10 cellular contexts compared by ENCODE assay signal in the genomic region with DNA sequence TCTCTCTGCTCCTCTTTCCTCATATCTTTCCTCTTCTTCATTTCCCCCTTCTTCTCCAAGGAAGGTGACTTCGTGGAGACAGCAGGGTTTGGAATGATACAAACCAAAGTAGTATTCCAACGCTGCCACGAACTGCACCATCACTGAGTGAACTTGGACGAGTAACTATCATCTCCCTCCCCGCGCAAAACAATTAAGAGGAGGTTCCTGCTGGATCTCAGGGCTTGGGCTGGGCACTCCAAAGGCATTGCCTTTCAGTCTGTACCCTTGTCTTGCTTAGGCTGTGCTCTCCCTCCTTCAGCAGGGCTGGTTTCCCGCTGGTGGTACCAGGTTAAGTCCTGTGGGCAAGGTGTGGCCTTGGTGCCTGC. TPM values are rescaled to one million over a fixed set of nuclear protein-coding genes. Genes with fewer than 3 reads are reported as not detected.
A peak's percentile ranks its signal among the peaks of the same experiment; 100 is the strongest.
DNase-seq lines count a peak whose midpoint lies in the region; ATAC-seq, FAIRE-seq and TF ChIP-seq lines count a peak whose summit lies in the region.
"Had no signal": no experiment of that assay in that cellular context is flagged by ENCODE, and none has a peak within 500 bp of the region (broad histone marks: within the 10 kb centered on the region; RNA-seq: fewer than 3 reads in every experiment).

No MANE protein-coding gene starts in this region.

- H3K79me2 ChIP-seq in KMS-11 (ENCODE audit: insufficient read depth, low read depth) (peaks cover 17% of the 10 kb centered on the region), H1 (ENCODE audit: control insufficient read depth in 1 of 2, insufficient read depth in 2 of 2, low read length in 2 of 2) (peaks cover 0 to 14% of the 10 kb centered on the region in 2 experiments; a peak in 2 of 4 replicates)

- peak overlapping the region; percentile 77 for H3K4me3 Mint-ChIP-seq in neural crest cell

- no peak overlapping the region for H2BK5ac ChIP-seq in H1 (ENCODE audit: low read depth, low read length)

- H3K9me3 Mint-ChIP-seq in neural crest cell = no peaks in the 10 kb centered on the region

- H3K27ac ChIP-seq in KMS-11 (no peak overlapping the region), H1 (ENCODE audit: low read depth, low read length) (no peak overlapping the region), foreskin keratinocyte (no peak overlapping the region)

- H3K18ac ChIP-seq in H1 (ENCODE audit: extremely low read depth, low read length) = no peak overlapping the region

- H3K4me1 ChIP-seq in BE2C = 0 out of 2 replicates have a peak, but pooled peaks cover 2% of the 10 kb centered on the region
- H3K4me1 ChIP-seq in KMS-11 (ENCODE audit: low read depth, poor library complexity, severe bottlenecking) = peaks cover 16% of the 10 kb centered on the region
- peaks cover 4 to 17% (median 7%) of the 10 kb centered on the region in 4 experiments for H3K4me1 ChIP-seq in H1 (replicated peaks in 1 of 4; ENCODE audit: control insufficient read depth in 3 of 4, insufficient read depth in 4 of 4, low read length in 3 of 4)
- peaks cover 13% of the 10 kb centered on the region for H3K4me1 ChIP-seq in foreskin keratinocyte

- DNase-seq in BE2C = no peak
- no peak for DNase-seq in H1 (ENCODE audit: low read depth in 1 of 2, low spot score in 2 of 2)
- no peak for DNase-seq in neural crest cell (ENCODE audit: low read depth, low spot score)
- DNase-seq in NCI-H345 (lab: John Stamatoyannopoulos, UW) = no peak
- DNase-seq in foreskin keratinocyte = no peak

- H3K27me3 Mint-ChIP-seq in neural crest cell (ENCODE audit: low read depth) = peaks cover 58% of the 10 kb centered on the region

- H3K27ac Mint-ChIP-seq in neural crest cell (ENCODE audit: unreplicated experiment) = no peak overlapping the region

- H3K4me2 ChIP-seq in KMS-11 = peak overlapping the region; percentile 67
- peak overlapping the region; percentile 84 to 91 for H3K4me2 ChIP-seq in H1 (ENCODE audit: insufficient read depth in 1 of 2, low read depth in 2 of 2, low read length in 2 of 2)

- no peaks in the 10 kb centered on the region for H3K36me3 Mint-ChIP-seq in neural crest cell (ENCODE audit: low read depth)

- no peak overlapping the region; the same call in 1 of the 2 replicates for H4K8ac ChIP-seq in H1 (ENCODE audit: extremely low read depth, insufficient read depth, low read length)

- no peak overlapping the region for H4K5ac ChIP-seq in H1 (ENCODE audit: insufficient read length, low read depth, low read length)

- no peak overlapping the region for H2BK12ac ChIP-seq in H1 (ENCODE audit: low read depth, low read length)

- TF ChIP-seq POLR2A in H1 (IDR thresholded peaks at IDR 0.05; ENCODE audit: control extremely low read depth in 1 of 2, low read depth in 2 of 2, low read length in 2 of 2) = no peak

- no peak for TF ChIP-seq CTCF in BE2C (IDR thresholded peaks at IDR 0.05; ENCODE audit: low read depth, low read length)
- TF ChIP-seq CTCF in KMS-11 (conservative IDR thresholded peaks at IDR 0.05; ENCODE audit: low read depth, low read length) = no peak
- no peak for TF ChIP-seq CTCF in H1 (IDR thresholded peaks at IDR 0.05; ENCODE audit: control extremely low read depth in 1 of 3, insufficient read depth in 1 of 3, low read depth in 1 of 3, low read length in 3 of 3)
- TF ChIP-seq CTCF in neural crest cell (conservative IDR thresholded peaks at IDR 0.05) = no peak
- no peak for TF ChIP-seq CTCF in foreskin keratinocyte (conservative IDR thresholded peaks at IDR 0.05)

- TF ChIP-seq EP300 in H1 (IDR thresholded peaks at IDR 0.05; ENCODE audit: borderline replicate concordance in 1 of 2, low read depth in 2 of 2, low read length in 2 of 2) = no peak

- POLR2A ChIA-PET in H1 (lab: Charles Lee; ENCODE audit: partially characterized antibody) = interaction anchor here (0.6 kb wide), 1 partner anchor 157 kb away, joined by 3 read pairs; no protein-coding TSS in a partner anchor

- H2AFZ ChIP-seq in KMS-11 (ENCODE audit: low read depth) (peak overlapping the region; percentile 42; the same call in 1 of the 2 replicates), H1 (ENCODE audit: low read length) (peak overlapping the region; percentile 87)

- peaks cover 9% of the 10 kb centered on the region for H3K79me1 ChIP-seq in H1 (ENCODE audit: low read depth, low read length)

- TF ChIP-seq RAD21 in H1 (IDR thresholded peaks at IDR 0.05 in 1 of 2, conservative IDR thresholded peaks at IDR 0.05 in 1 of 2; ENCODE audit: low read depth in 2 of 2, low read length in 2 of 2) = no peak

- H3K27me3 ChIP-seq in BE2C (no peaks in the 10 kb centered on the region), KMS-11 (ENCODE audit: insufficient read depth, low read depth) (peaks cover 3% of the 10 kb centered on the region; the same call in 1 of the 2 replicates), H1 (replicated peaks in 1 of 4; ENCODE audit: control insufficient read depth in 3 of 4, extremely low read depth in 1 of 4, insufficient read depth in 3 of 4, low read length in 3 of 4) (peaks cover 45 to 63% (median 53%) of the 10 kb centered on the region in 4 experiments), foreskin keratinocyte (peaks cover 31% of the 10 kb centered on the region)

- 33% methylated on average over 7 of the region's 7 CpGs; no CpG with 5 or more reads in 1 of the 2 experiments for WGBS in H1 (ENCODE audit: extremely low coverage in 1 of 2, insufficient coverage in 1 of 2, insufficient read length in 1 of 2, insufficient replicate concordance in 2 of 2, low coverage in 1 of 2, low lambda C conversion rate in 2 of 2, missing lambda C conversion rate in 1 of 2), 2 experiments

- no peak overlapping the region for H3K14ac ChIP-seq in H1 (ENCODE audit: insufficient read length)

- no peak overlapping the region for H3K56ac ChIP-seq in H1 (replicated peaks; ENCODE audit: insufficient read length, low read depth, low read length)

- peaks cover 12% of the 10 kb centered on the region for H3K23me2 ChIP-seq in H1 (ENCODE audit: low read depth, low read length)

- H4K20me1 ChIP-seq in KMS-11 (ENCODE audit: insufficient read depth) (no peaks in the 10 kb centered on the region), H1 (replicated peaks in 1 of 2; ENCODE audit: control insufficient read depth in 1 of 2, insufficient read depth in 2 of 2, low read length in 2 of 2) (peaks cover under 1 to 10% of the 10 kb centered on the region in 2 experiments)

- H3K9ac ChIP-seq in KMS-11 (no peak overlapping the region), H1 (replicated peaks in 1 of 4; ENCODE audit: extremely low read depth in 1 of 4, low read depth in 3 of 4, low read length in 3 of 4) (peak overlapping the region in 1 of 4 experiments; percentile 29; a peak in 1 of 7 replicates)

- H2BK120ac ChIP-seq in H1 (replicated peaks; ENCODE audit: low read depth, low read length) = no peak overlapping the region

- no peak overlapping the region for H2BK20ac ChIP-seq in H1 (ENCODE audit: low read length)

- peaks cover 46% of the 10 kb centered on the region for H3K4me1 Mint-ChIP-seq in neural crest cell

- H3K4me3 ChIP-seq in BE2C (ENCODE audit: low read depth, low read length) = peak overlapping the region; percentile 51
- no peak overlapping the region for H3K4me3 ChIP-seq in KMS-11 (IDR thresholded peaks at IDR 0.05; ENCODE audit: insufficient read depth, low read depth, low read length)
- H3K4me3 ChIP-seq in H1 (ENCODE audit: extremely low read depth in 1 of 4, insufficient read depth in 2 of 4, low read depth in 3 of 4, low read length in 4 of 4) = peak overlapping the region; percentile 32 to 64 (median 56); a peak in 7 of 8 replicates

- FAIRE-seq in H1 (lab: Jason Lieb, UNC) = no peak
- FAIRE-seq: endometrium had no signal

- H2AK5ac ChIP-seq in H1 (ENCODE audit: low read depth, low read length) = no peak overlapping the region

- H3K36me3 ChIP-seq in BE2C (no peaks in the 10 kb centered on the region), KMS-11 (ENCODE audit: insufficient read depth) (no peaks in the 10 kb centered on the region), H1 (ENCODE audit: control insufficient read depth in 2 of 4, insufficient read depth in 4 of 4, low read length in 3 of 4) (no peaks in the 10 kb centered on the region; a peak in 1 of 8 replicates)

- H3K4ac ChIP-seq in H1 (replicated peaks; ENCODE audit: insufficient read length, low read depth, low read length) = no peak overlapping the region

- H2BK15ac ChIP-seq in H1 (ENCODE audit: low read length) = no peak overlapping the region

- ATAC-seq in HG03175 (IDR thresholded peaks at IDR 0.05; ENCODE audit: unreplicated experiment) = no peak
- ATAC-seq in GM19328 (IDR thresholded peaks at IDR 0.05; ENCODE audit: unreplicated experiment) = no peak
- ATAC-seq in foreskin keratinocyte = no peak

- CTCF ChIA-PET in H1 (lab: Charles Lee; ENCODE audit: partially characterized antibody) = interaction anchor here (2.7 kb wide), 1 partner anchor 11 kb away, joined by 18 read pairs; no protein-coding TSS in a partner anchor

- H3K9me3 ChIP-seq in BE2C (no peaks in the 10 kb centered on the region), H1 (ENCODE audit: insufficient read depth in 2 of 2, low read depth in 1 of 2, low read length in 1 of 2) (no peaks in the 10 kb centered on the region)

- H3K23ac ChIP-seq in H1 (ENCODE audit: insufficient read length) = no peak overlapping the region

- no peak overlapping the region for H4K91ac ChIP-seq in H1 (replicated peaks; ENCODE audit: insufficient read length, low read length)

RNA-seq across cellular contexts. Expression of gene PITX3, which starts 0.8 kb away (rescaled TPM):
- not detected for polyA plus RNA-seq in BE2C (2012; ENCODE audit: insufficient read depth, insufficient read length, low read depth)
- 0.41 and 0.54 TPM in 2 replicates for total RNA-seq in H1 (2021; fragmentation: NEBNext Ultra II Directional; extraction: Animal tissue kit (Norgen Biotek cat#: 25700))
- polyA plus RNA-seq in H1 (2011; rRNA removed) = 0.18 and 0.22 TPM in 2 replicates
- polyA plus RNA-seq in H1 (2011; cell fraction: cytosol; rRNA removed) = 0.18 TPM
- 0.09 TPM for polyA plus RNA-seq in H1 (2011; cell fraction: nucleus; rRNA removed)
- polyA plus RNA-seq in H1 (2012, experiment 1 of 2) = 0.11 to 0.21 TPM (median 0.17 TPM) in 3 of 4 replicates, not detected in the other
- polyA plus RNA-seq in H1 (2012, experiment 2 of 2) = not detected
- polyA plus RNA-seq in H1 (2013, experiment 1 of 2) = 0.24 TPM
- 0.20 TPM for polyA plus RNA-seq in H1 (2013, experiment 2 of 2)
- polyA minus RNA-seq in H1 (2011; rRNA and poly(A)+ RNA removed) = not detected in 2 replicates
- not detected for polyA minus RNA-seq in H1 (2011; cell fraction: cytosol; rRNA and poly(A)+ RNA removed)
- polyA minus RNA-seq in H1 (2011; cell fraction: nucleus; rRNA and poly(A)+ RNA removed) = not detected
- total RNA-seq in neural crest cell = not detected in 2 replicates
- not detected in 2 replicates for total RNA-seq in foreskin keratinocyte
- polyA plus RNA-seq in foreskin keratinocyte = 0.03 TPM in 1 of 2 replicates, not detected in the other
- total RNA-seq: SK-MEL-5 had no signal

RNA-seq across cellular contexts. Expression of gene GBF1, which starts 3.2 kb away (rescaled TPM):
- polyA plus RNA-seq in BE2C (2012; ENCODE audit: insufficient read depth, insufficient read length, low read depth) = 66.7 TPM
- total RNA-seq in H1 (2021; fragmentation: NEBNext Ultra II Directional; extraction: Animal tissue kit (Norgen Biotek cat#: 25700)) = 24.4 and 25.5 TPM in 2 replicates
- 11.0 and 16.3 TPM in 2 replicates for polyA plus RNA-seq in H1 (2011; rRNA removed)
- polyA plus RNA-seq in H1 (2011; cell fraction: cytosol; rRNA removed) = 9.0 TPM
- polyA plus RNA-seq in H1 (2011; cell fraction: nucleus; rRNA removed) = 29.0 TPM
- 18.5 to 21.7 TPM (median 19.9 TPM) in 4 replicates for polyA plus RNA-seq in H1 (2012, experiment 1 of 2)
- polyA plus RNA-seq in H1 (2012, experiment 2 of 2) = 8.4 TPM
- 11.0 TPM for polyA plus RNA-seq in H1 (2013, experiment 1 of 2)
- polyA plus RNA-seq in H1 (2013, experiment 2 of 2) = 9.6 TPM
- polyA minus RNA-seq in H1 (2011; rRNA and poly(A)+ RNA removed) = 39.8 and 41.2 TPM in 2 replicates
- 21.5 TPM for polyA minus RNA-seq in H1 (2011; cell fraction: cytosol; rRNA and poly(A)+ RNA removed)
- 26.0 TPM for polyA minus RNA-seq in H1 (2011; cell fraction: nucleus; rRNA and poly(A)+ RNA removed)
- 43.2 and 44.7 TPM in 2 replicates for total RNA-seq in neural crest cell
- total RNA-seq in foreskin keratinocyte = 39.9 and 44.2 TPM in 2 replicates
- polyA plus RNA-seq in foreskin keratinocyte = 15.0 and 15.4 TPM in 2 replicates

RNA-seq across cellular contexts. Expression of gene ELOVL3, which starts 16.0 kb away (rescaled TPM):
- polyA plus RNA-seq in BE2C (2012; ENCODE audit: insufficient read depth, insufficient read length, low read depth) = 0.32 TPM
- total RNA-seq in H1 (2021; fragmentation: NEBNext Ultra II Directional; extraction: Animal tissue kit (Norgen Biotek cat#: 25700)) = 0.31 TPM in 1 of 2 replicates, not detected in the other
- polyA plus RNA-seq in H1 (2011; rRNA removed) (0.19 and 0.27 TPM in 2 replicates), foreskin keratinocyte (0.28 and 0.31 TPM in 2 replicates)
- 0.30 TPM for polyA plus RNA-seq in H1 (2011; cell fraction: cytosol; rRNA removed)
- 0.13 TPM for polyA plus RNA-seq in H1 (2011; cell fraction: nucleus; rRNA removed)
- 0.13 to 0.27 TPM (median 0.19 TPM) in 3 of 4 replicates, not detected in the other for polyA plus RNA-seq in H1 (2012, experiment 1 of 2)
- polyA plus RNA-seq in H1 (2012, experiment 2 of 2) = not detected
- polyA plus RNA-seq in H1 (2013, experiment 1 of 2) = 0.22 TPM
- 0.22 TPM for polyA plus RNA-seq in H1 (2013, experiment 2 of 2)
- 0.32 TPM in 1 of 2 replicates, not detected in the other for polyA minus RNA-seq in H1 (2011; rRNA and poly(A)+ RNA removed)
- polyA minus RNA-seq in H1 (2011; cell fraction: cytosol; rRNA and poly(A)+ RNA removed) = not detected
- 0.60 TPM for polyA minus RNA-seq in H1 (2011; cell fraction: nucleus; rRNA and poly(A)+ RNA removed)
- total RNA-seq in neural crest cell (0.23 and 0.30 TPM in 2 replicates), foreskin keratinocyte (0.21 and 0.31 TPM in 2 replicates)
